Comparison of ENCODE assay signal across 12 cellular contexts in genomic region chr3:163785693-163786092, GRCh38.
DNase-seq lines count a peak whose midpoint lies in the region; ATAC-seq, FAIRE-seq and TF ChIP-seq lines count a peak whose summit lies in the region.
"Had no signal": no experiment of that assay in that cellular context is flagged by ENCODE, and none has a peak within 500 bp of the region (broad histone marks: within the 10 kb centered on the region; RNA-seq: fewer than 3 reads in every experiment).

No MANE protein-coding gene starts in this region.

- peak; percentile 20 for DNase-seq in Daoy (ENCODE audit: low read depth)
- DNase-seq in RKO (ENCODE audit: low spot score), result peak; percentile 43
- DNase-seq in iPS-NIHi7 (ENCODE audit: extremely low spot score), result peak; percentile 54
- DNase-seq in GM12892 (ENCODE audit: insufficient read length), result no peak
- no peak for DNase-seq in coronary artery (ENCODE audit: low spot score)
- DNase-seq: GM23248; immature natural killer cell; stimulated activated naive B cell treated with anti-CD40 and anti-IgM and Interleukin-4, amounts not matched to agents 10 μg/mL and 1 μg/mL and 100 μg/mL, for 72 hours had no signal

- peak; percentile 74 for ATAC-seq in HG02610 (IDR thresholded peaks at IDR 0.05; ENCODE audit: unreplicated experiment)
- no peak for ATAC-seq in HG02852 (IDR thresholded peaks at IDR 0.05; ENCODE audit: unreplicated experiment)
- ATAC-seq in GM19035 (IDR thresholded peaks at IDR 0.05; ENCODE audit: unreplicated experiment), result no peak
- ATAC-seq: stimulated activated naive B cell treated with anti-CD40 and anti-IgM and Interleukin-4, amounts not matched to agents 10 μg/mL and 1 μg/mL and 100 μg/mL, for 72 hours had no signal

- H3K27ac ChIP-seq in coronary artery, result no peak overlapping the region
- H3K27ac ChIP-seq: GM23248, SJCRH30 had no signal

- no peak overlapping the region for H3K4me3 ChIP-seq in coronary artery
- H3K4me3 ChIP-seq: GM23248, SJCRH30 had no signal

- no peak for TF ChIP-seq POLR2A in GM12892 (IDR thresholded peaks at IDR 0.05; ENCODE audit: low read depth, low read length)

- no peak for FAIRE-seq in GM12892 (lab: Jason Lieb, UNC)

- TF ChIP-seq CTCF in coronary artery (IDR thresholded peaks at IDR 0.05), result no peak

Comparison
In these comparisons a context has a peak if more than half of its experiments do, and no peak if none do; other contexts are left out.
1. DNase-seq: peak in Daoy (single experiment), RKO (single experiment) and iPS-NIHi7 (single experiment); none in GM12892 (single experiment) and coronary artery (single experiment).